ENCODE assay signal across 4 cellular contexts in the genomic region with DNA sequence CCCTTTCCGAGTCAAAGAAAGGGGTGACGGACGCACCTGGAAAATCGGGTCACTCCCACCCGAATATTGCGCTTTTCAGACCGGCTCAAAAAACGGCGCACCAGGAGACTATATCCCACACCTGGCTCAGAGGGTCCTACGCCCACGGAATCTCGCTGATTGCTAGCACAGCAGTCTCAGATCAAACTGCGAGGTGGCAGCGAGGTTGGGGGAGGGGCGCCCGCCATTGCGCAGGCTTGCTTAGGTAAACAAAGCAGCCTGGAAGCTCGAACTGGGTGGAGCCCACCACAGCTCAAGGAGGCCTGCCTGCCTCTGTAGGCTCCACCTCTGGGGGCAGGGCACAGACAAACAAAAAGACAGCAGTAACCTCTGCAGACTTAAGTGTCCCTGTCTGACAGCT. TPM values are rescaled to one million over a fixed set of nuclear protein-coding genes. Genes with fewer than 3 reads are reported as not detected.
"Had no signal": no experiment of that assay in that cellular context is flagged by ENCODE, and none has a peak within 500 bp of the region (broad histone marks: within the 10 kb centered on the region; RNA-seq: fewer than 3 reads in every experiment).

No MANE protein-coding gene starts in this region.

RNA-seq across cellular contexts. Expression of a gene that starts 17.2 kb away (rescaled TPM):
- total RNA-seq: LHCN-M2, M059J, MCF 10A, NCI-H460 had no signal

RNA-seq across cellular contexts. Expression of a gene that starts 39.8 kb away (rescaled TPM):
- total RNA-seq: LHCN-M2, MCF 10A, NCI-H460 had no signal
